In the genomic region with DNA sequence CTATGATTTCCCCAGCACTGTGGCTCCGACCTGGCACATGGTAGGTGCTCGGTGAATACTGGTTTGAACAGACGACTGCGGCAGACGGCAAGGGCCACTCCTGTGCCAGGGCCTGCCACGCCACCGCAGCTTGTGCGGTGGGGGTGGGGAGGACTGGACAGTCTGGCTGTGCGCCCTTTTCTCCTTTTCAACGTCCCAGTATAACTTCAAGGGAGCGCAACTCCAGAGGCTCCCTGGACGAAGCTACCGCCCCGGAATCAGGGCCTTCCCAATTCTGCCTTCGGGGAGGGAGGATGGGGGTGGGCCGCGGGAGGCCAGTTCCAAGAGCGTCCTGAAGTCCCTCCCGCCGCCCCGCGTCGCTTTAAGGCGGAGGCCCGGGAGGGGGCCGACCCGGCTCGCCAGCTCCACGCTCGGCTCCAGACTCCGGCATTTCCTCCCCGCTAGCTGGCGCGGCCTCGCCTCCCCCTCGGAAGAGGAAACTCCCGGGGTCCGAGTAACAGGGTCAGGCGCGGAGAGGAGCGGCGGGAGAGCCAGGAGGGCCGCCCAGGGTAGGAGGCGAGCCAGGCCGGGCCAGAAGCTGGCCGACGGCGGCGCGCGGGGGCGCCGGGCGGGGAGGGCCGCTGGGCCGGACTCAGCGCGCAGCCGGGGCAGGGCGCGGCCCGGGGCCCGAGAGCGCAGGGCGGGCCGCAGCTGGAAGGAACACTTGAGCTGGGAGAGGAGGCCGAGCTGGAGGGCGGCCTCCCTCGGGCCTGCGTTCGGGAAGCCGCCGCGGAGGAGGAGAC, we compare ENCODE assay signal across 7 cellular contexts. TPM values are rescaled to one million over a fixed set of nuclear protein-coding genes. Genes with fewer than 3 reads are reported as not detected.
DNase-seq lines count a peak whose midpoint lies in the region; ATAC-seq and TF ChIP-seq lines count a peak whose summit lies in the region.

A gene (plus strand): TSS at position 388 of the 782 bp plus-strand sequence. CDS start 498 bp downstream, outside the sequence.

- DNase-seq in G401 (ENCODE audit: low spot score) (peak; percentile 20), left lung (peak; percentile 92 to 96), NCI-H1694 (lab: John Stamatoyannopoulos, UW) (no peak)
- DNase-seq in stimulated activated naive CD8-positive, alpha-beta T cell treated with anti-CD3 and anti-CD28 coated beads, Interleukin-15, amount 100 ng/mL, for 72 hours = peak in 1 of 2 donors; percentile 10

- peak; percentile 91 for ATAC-seq in SK-N-SH treated with all-trans-retinoic acid at 6 μM for 48 hours
- peak; percentile 89 for ATAC-seq in left lung
- peak; percentile 62 for ATAC-seq in stimulated activated naive CD8-positive, alpha-beta T cell treated with anti-CD3 and anti-CD28 coated beads, Interleukin-15, amount 100 ng/mL, for 72 hours

- H3K4me3 Mint-ChIP-seq in stimulated activated naive CD8-positive, alpha-beta T cell treated with anti-CD3 and anti-CD28 coated beads, Interleukin-15, amount 100 ng/mL, for 72 hours = peak within 1 kb of the TSS; percentile 65 to 77

- H3K27me3 Mint-ChIP-seq in stimulated activated naive CD8-positive, alpha-beta T cell treated with anti-CD3 and anti-CD28 coated beads, Interleukin-15, amount 100 ng/mL, for 72 hours = peaks cover 70% of the 10 kb centered on the region

- TF ChIP-seq CTCF in HEK293 (tag by site-specific recombination; IDR thresholded peaks at IDR 0.05) = 0 out of 2 replicates have a peak, but pooled peaks have one; percentile 32
- TF ChIP-seq CTCF in left lung (IDR thresholded peaks at IDR 0.05) = no peak

- H3K27ac ChIP-seq in HEK293 (ENCODE audit: extremely low read depth, low read depth, low read length) = peak within 1 kb of the TSS; percentile 82
- H3K27ac ChIP-seq in duodenal mucosa (ENCODE audit: low read depth, low read length) = peak within 1 kb of the TSS; percentile 87
- H3K27ac ChIP-seq in left lung = peak within 1 kb of the TSS; percentile 91 to 97

- in situ Hi-C loops in G401 (cut with HindIII; ENCODE audit: low sequenced_read_pairs) = no loop called here

- H3K4me1 Mint-ChIP-seq in stimulated activated naive CD8-positive, alpha-beta T cell treated with anti-CD3 and anti-CD28 coated beads, Interleukin-15, amount 100 ng/mL, for 72 hours = peaks cover 15% of the 10 kb centered on the region

- H3K27me3 ChIP-seq in duodenal mucosa (ENCODE audit: control insufficient read depth in 1 of 2, insufficient read depth in 2 of 2, low read length in 2 of 2) = no peaks in the 10 kb centered on the region
- peaks cover 0 to 13% of the 10 kb centered on the region in 2 donors for H3K27me3 ChIP-seq in left lung

- H3K9me3 Mint-ChIP-seq in stimulated activated naive CD8-positive, alpha-beta T cell treated with anti-CD3 and anti-CD28 coated beads, Interleukin-15, amount 100 ng/mL, for 72 hours = no peaks in the 10 kb centered on the region

- POLR2A ChIA-PET in HEK293 (lab: Yijun Ruan, JAX) = interaction anchor here (0.6 to 2.8 kb wide), 8 partner anchors 10 to 438 kb away, joined by 3 to 16 read pairs (median 6); a partner anchor contains a TSS

- peaks cover 0 to 16% of the 10 kb centered on the region in 2 experiments; a peak in 1 of 3 replicates for H3K36me3 ChIP-seq in HEK293 (ENCODE audit: control insufficient read depth in 2 of 2, insufficient read depth in 1 of 2, low read length in 2 of 2)
- peaks cover 0 to 8% of the 10 kb centered on the region in 2 donors for H3K36me3 ChIP-seq in duodenal mucosa (ENCODE audit: control insufficient read depth in 1 of 2, insufficient read depth in 2 of 2, low read length in 2 of 2)
- H3K36me3 ChIP-seq in left lung = peaks cover 0 to 20% of the 10 kb centered on the region in 2 donors

- H3K4me3 ChIP-seq in HEK293 (ENCODE audit: low read depth, low read length) (peak within 1 kb of the TSS; percentile 69), duodenal mucosa (ENCODE audit: low read depth in 1 of 2, low read length in 2 of 2) (peak within 1 kb of the TSS; percentile 73 to 78), left lung (peak within 1 kb of the TSS; percentile 81 to 82)

- H3K9ac ChIP-seq in duodenal mucosa (ENCODE audit: low read depth in 1 of 2, low read length in 2 of 2) = peak within 1 kb of the TSS; percentile 71

- H3K9me3 ChIP-seq in HEK293 (ENCODE audit: control insufficient read depth, insufficient read depth, low read depth, low read length) = no peaks in the 10 kb centered on the region
- no peaks in the 10 kb centered on the region for H3K9me3 ChIP-seq in duodenal mucosa (ENCODE audit: control insufficient read depth in 1 of 2, low read length in 2 of 2)
- H3K9me3 ChIP-seq in left lung = no peaks in the 10 kb centered on the region

- CTCF ChIA-PET in HEK293 (lab: Yijun Ruan, JAX) = interaction anchor here (0.5 to 2.3 kb wide), 11 partner anchors 9 to 271 kb away, joined by 3 to 10 read pairs (median 4); no protein-coding TSS in a partner anchor

- H3K27ac Mint-ChIP-seq in stimulated activated naive CD8-positive, alpha-beta T cell treated with anti-CD3 and anti-CD28 coated beads, Interleukin-15, amount 100 ng/mL, for 72 hours = no peak within 1 kb of the TSS

- intact Hi-C loops in left lung (cut with DNase I) = no loop called here

- H3K4me1 ChIP-seq in HEK293 (ENCODE audit: control insufficient read depth, insufficient read depth, low read length) (peaks cover 2% of the 10 kb centered on the region; the same call in 1 of the 2 replicates), duodenal mucosa (ENCODE audit: control insufficient read depth in 1 of 2, insufficient read depth in 2 of 2, low read length in 2 of 2) (peaks cover 23 to 34% of the 10 kb centered on the region in 2 donors), left lung (peaks cover 46 to 56% of the 10 kb centered on the region in 2 donors)

TF ChIP-seq in HEK293, 187 proteins besides CTCF, POLR2A, EP300 and RAD21 (continues in another document):
- TF ChIP-seq ZNF266 (tag by site-specific recombination; IDR thresholded peaks at IDR 0.05; ENCODE audit: low read depth) = no peak
- TF ChIP-seq ZNF133 (tag by site-specific recombination; IDR thresholded peaks at IDR 0.05) = no peak
- TF ChIP-seq HOXC10 (CRISPR knock-in tag; IDR thresholded peaks at IDR 0.05) = 0 out of 2 replicates have a peak, but pooled peaks have one; percentile 65
- TF ChIP-seq, protein P1, sequence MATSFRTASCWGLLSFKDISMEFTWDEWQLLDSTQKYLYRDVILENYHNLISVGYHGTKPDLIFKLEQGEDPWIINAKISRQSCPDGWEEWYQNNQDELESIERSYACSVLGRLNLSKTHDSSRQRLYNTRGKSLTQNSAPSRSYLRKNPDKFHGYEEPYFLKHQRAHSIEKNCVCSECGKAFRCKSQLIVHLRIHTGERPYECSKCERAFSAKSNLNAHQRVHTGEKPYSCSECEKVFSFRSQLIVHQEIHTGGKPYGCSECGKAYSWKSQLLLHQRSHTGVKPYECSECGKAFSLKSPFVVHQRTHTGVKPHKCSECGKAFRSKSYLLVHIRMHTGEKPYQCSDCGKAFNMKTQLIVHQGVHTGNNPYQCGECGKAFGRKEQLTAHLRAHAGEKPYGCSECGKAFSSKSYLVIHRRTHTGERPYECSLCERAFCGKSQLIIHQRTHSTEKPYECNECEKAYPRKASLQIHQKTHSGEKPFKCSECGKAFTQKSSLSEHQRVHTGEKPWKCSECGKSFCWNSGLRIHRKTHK (tag by site-specific recombination; IDR thresholded peaks at IDR 0.05) = no peak

TF ChIP-seq in SK-N-SH treated with all-trans-retinoic acid at 6 μM for 48 hours, 23 proteins besides CTCF, POLR2A, EP300 and RAD21:
- TF ChIP-seq ZC3H10 (CRISPR knock-in tag; IDR thresholded peaks at IDR 0.05) (no peak), ZFP3 (CRISPR knock-in tag; IDR thresholded peaks at IDR 0.05) (no peak), ARNTL (CRISPR knock-in tag; IDR thresholded peaks at IDR 0.05; ENCODE audit: borderline replicate concordance, low read depth) (no peak), GLIS3 (CRISPR knock-in tag; IDR thresholded peaks at IDR 0.05) (no peak), RARB (CRISPR knock-in tag; IDR thresholded peaks at IDR 0.05) (no peak), BACH2 (CRISPR knock-in tag; IDR thresholded peaks at IDR 0.05; ENCODE audit: borderline replicate concordance) (no peak), ZNF70 (CRISPR knock-in tag; IDR thresholded peaks at IDR 0.05) (no peak)
- TF ChIP-seq, protein P2, sequence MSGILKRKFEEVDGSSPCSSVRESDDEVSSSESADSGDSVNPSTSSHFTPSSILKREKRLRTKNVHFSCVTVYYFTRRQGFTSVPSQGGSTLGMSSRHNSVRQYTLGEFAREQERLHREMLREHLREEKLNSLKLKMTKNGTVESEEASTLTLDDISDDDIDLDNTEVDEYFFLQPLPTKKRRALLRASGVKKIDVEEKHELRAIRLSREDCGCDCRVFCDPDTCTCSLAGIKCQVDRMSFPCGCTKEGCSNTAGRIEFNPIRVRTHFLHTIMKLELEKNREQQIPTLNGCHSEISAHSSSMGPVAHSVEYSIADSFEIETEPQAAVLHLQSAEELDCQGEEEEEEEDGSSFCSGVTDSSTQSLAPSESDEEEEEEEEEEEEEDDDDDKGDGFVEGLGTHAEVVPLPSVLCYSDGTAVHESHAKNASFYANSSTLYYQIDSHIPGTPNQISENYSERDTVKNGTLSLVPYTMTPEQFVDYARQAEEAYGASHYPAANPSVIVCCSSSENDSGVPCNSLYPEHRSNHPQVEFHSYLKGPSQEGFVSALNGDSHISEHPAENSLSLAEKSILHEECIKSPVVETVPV (CRISPR knock-in tag; IDR thresholded peaks at IDR 0.05) = no peak

RNA-seq across cellular contexts. Expression of the gene that starts here (rescaled TPM):
- 17.8 and 26.0 TPM in 2 replicates for total RNA-seq in G401 (2014; rRNA removed; shearing (Covaris generic))
- total RNA-seq in left lung = 10 to 100 TPM; 67.6 to 82.7 TPM
